In the genomic region with DNA sequence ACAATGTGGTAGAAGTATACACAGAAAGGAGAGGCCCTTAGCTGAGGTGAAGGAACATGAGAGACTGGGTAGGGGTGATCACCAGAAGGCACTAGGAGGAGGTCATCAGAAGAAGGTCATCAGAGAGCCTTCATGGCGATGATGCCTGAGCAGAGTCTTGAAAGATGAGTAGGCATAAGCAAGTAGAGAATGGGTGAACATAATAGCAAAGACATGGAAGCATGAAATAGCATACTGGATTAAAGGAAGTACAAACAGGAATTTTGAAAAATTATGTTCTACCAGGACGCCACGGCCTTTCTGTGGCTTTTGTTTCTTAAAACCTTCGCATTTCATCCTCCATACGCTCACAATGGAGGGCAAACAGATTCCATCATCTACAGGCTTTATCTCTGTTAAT, we compare ENCODE assay signal across 21 cellular contexts. TPM values are rescaled to one million over a fixed set of nuclear protein-coding genes. Genes with fewer than 3 reads are reported as not detected.
A peak's percentile ranks its signal among the peaks of the same experiment; 100 is the strongest.
DNase-seq lines count a peak whose midpoint lies in the region; ATAC-seq, FAIRE-seq and TF ChIP-seq lines count a peak whose summit lies in the region.
"Had no signal": no experiment of that assay in that cellular context is flagged by ENCODE, and none has a peak within 500 bp of the region (broad histone marks: within the 10 kb centered on the region; RNA-seq: fewer than 3 reads in every experiment).

No MANE protein-coding gene starts in this region.

- SMC1A ChIA-PET in GM12878 (lab: Charles Lee; ENCODE audit: uncharacterized antibody, unreplicated experiment): interaction anchor here (0.9 to 7.0 kb wide), 22 partner anchors 9 to 242 kb away, joined by 3 to 65 read pairs (median 6); a partner anchor contains a TSS

- H3K9me3 Mint-ChIP-seq in activated T-cell treated with anti-CD3 and anti-CD28 coated beads, Interleukin-2, amount 50 U/mL, for 4 hours: no peaks in the 10 kb centered on the region
- H3K9me3 Mint-ChIP-seq: HFFc6, neural progenitor cell had no signal

- H3K79me2 ChIP-seq in OCI-LY1 (ENCODE audit: insufficient read depth, low read length): peaks cover 86% of the 10 kb centered on the region
- peaks cover 91% of the 10 kb centered on the region for H3K79me2 ChIP-seq in GM12878 (ENCODE audit: control insufficient read depth, insufficient read depth, low read length)

- RAD21 ChIA-PET in GM12878 (lab: Charles Lee; ENCODE audit: unreplicated experiment): interaction anchor here (0.8 to 8.4 kb wide), 24 partner anchors 10 to 314 kb away, joined by 3 to 64 read pairs (median 5); a partner anchor contains a TSS

- no peak for TF ChIP-seq RAD21 in GM12878 (IDR thresholded peaks at IDR 0.05; ENCODE audit: insufficient read depth, low read depth, low read length)

- POLR2A ChIA-PET in GM12878 (lab: Charles Lee): interaction anchor here (0.7 to 8.9 kb wide), 15 partner anchors 9 to 186 kb away, joined by 3 to 81 read pairs (median 3); a partner anchor contains a TSS

- no peak for TF ChIP-seq POLR2A in GM12878 (IDR thresholded peaks at IDR 0.05; ENCODE audit: low read depth, low read length)

- no peaks in the 10 kb centered on the region for H3K27me3 ChIP-seq in OCI-LY1 (ENCODE audit: insufficient read depth, low read length)
- no peaks in the 10 kb centered on the region for H3K27me3 ChIP-seq in GM12878 (replicated peaks in 1 of 2; ENCODE audit: control insufficient read depth in 2 of 2, insufficient read depth in 2 of 2, low read length in 1 of 2)
- peaks cover 29% of the 10 kb centered on the region for H3K27me3 ChIP-seq in upper lobe of right lung

- H3K4me1 ChIP-seq in OCI-LY1 (ENCODE audit: insufficient read depth, low read length, severe bottlenecking): peaks cover 66% of the 10 kb centered on the region
- peaks cover 10% of the 10 kb centered on the region for H3K4me1 ChIP-seq in GM12878 (ENCODE audit: control insufficient read depth, insufficient read depth, low read length)
- H3K4me1 ChIP-seq in upper lobe of right lung: peaks cover 11% of the 10 kb centered on the region
- H3K4me1 ChIP-seq: neural progenitor cell, uterus had no signal

- peaks cover 52% of the 10 kb centered on the region for H3K4me1 Mint-ChIP-seq in activated T-cell treated with anti-CD3 and anti-CD28 coated beads, Interleukin-2, amount 50 U/mL, for 4 hours (ENCODE audit: low read depth)

- H3K36me3 Mint-ChIP-seq in activated T-cell treated with anti-CD3 and anti-CD28 coated beads, Interleukin-2, amount 50 U/mL, for 4 hours (ENCODE audit: insufficient read depth): peaks cover 5% of the 10 kb centered on the region
- H3K36me3 Mint-ChIP-seq: neural progenitor cell had no signal

- peaks cover 49% of the 10 kb centered on the region for H3K36me3 ChIP-seq in OCI-LY1 (ENCODE audit: insufficient read depth, low read length)
- peaks cover 0 to 8% of the 10 kb centered on the region in 2 experiments; a peak in 2 of 4 replicates for H3K36me3 ChIP-seq in GM12878 (ENCODE audit: control insufficient read depth in 2 of 2, insufficient read depth in 2 of 2, low read length in 1 of 2)
- no peaks in the 10 kb centered on the region for H3K36me3 ChIP-seq in upper lobe of right lung
- H3K36me3 ChIP-seq: gastrocnemius medialis, neural progenitor cell, uterus had no signal

- H3K27ac ChIP-seq in OCI-LY1 (ENCODE audit: low read depth, low read length, poor library complexity, severe bottlenecking) (peak overlapping the region; percentile 99), GM12878 (ENCODE audit: control insufficient read depth, insufficient read depth) (peak overlapping the region; percentile 100), upper lobe of right lung (no peak overlapping the region)
- H3K27ac ChIP-seq: gastrocnemius medialis, neural progenitor cell, uterus had no signal

- H3K4me3 ChIP-seq in OCI-LY1 (ENCODE audit: low read depth, low read length, poor library complexity, severe bottlenecking) (peak overlapping the region; percentile 86), GM12878 (peak overlapping the region; percentile 80), upper lobe of right lung (peak overlapping the region; percentile 11)
- H3K4me3 ChIP-seq: gastrocnemius medialis, lung, neural progenitor cell, uterus had no signal

- peak overlapping the region; percentile 99 for H3K4me2 ChIP-seq in OCI-LY1 (ENCODE audit: low read length)
- H3K4me2 ChIP-seq in GM12878 (ENCODE audit: control insufficient read depth, insufficient read depth): peak overlapping the region; percentile 77
- H3K4me2 ChIP-seq: neural progenitor cell had no signal

- H3K9ac ChIP-seq in OCI-LY1 (ENCODE audit: low read length): peak overlapping the region; percentile 98
- H3K9ac ChIP-seq in GM12878 (ENCODE audit: control insufficient read depth, insufficient read depth, low read length): peak overlapping the region; percentile 96
- H3K9ac ChIP-seq: neural progenitor cell had no signal

- WGBS in GM12878 (ENCODE audit: insufficient coverage, insufficient replicate concordance, low lambda C conversion rate, missing lambda C conversion rate): under 1% methylated on average over 5 of the region's 5 CpGs

- H3K27me3 Mint-ChIP-seq in activated T-cell treated with anti-CD3 and anti-CD28 coated beads, Interleukin-2, amount 50 U/mL, for 4 hours (ENCODE audit: low read depth): no peaks in the 10 kb centered on the region

- H3F3A ChIP-seq in OCI-LY1 (ENCODE audit: insufficient read depth, low read length): peaks cover 13% of the 10 kb centered on the region

- peak overlapping the region; percentile 79 for H3K4me3 Mint-ChIP-seq in activated T-cell treated with anti-CD3 and anti-CD28 coated beads, Interleukin-2, amount 50 U/mL, for 4 hours
- H3K4me3 Mint-ChIP-seq: HFFc6, neural progenitor cell had no signal

- in situ Hi-C loops in GM12878 (cut with MboI): loop anchor here (5.0 kb wide), 1 partner anchor 104 kb away; no protein-coding TSS in a partner anchor

- H2AFZ ChIP-seq in OCI-LY1 (ENCODE audit: low read length): no peak overlapping the region
- no peak overlapping the region for H2AFZ ChIP-seq in GM12878 (ENCODE audit: control insufficient read depth, low read depth, low read length)
- H2AFZ ChIP-seq: neural progenitor cell had no signal

- CTCF ChIA-PET in GM12878 (lab: Yijun Ruan, JAX): interaction anchor here (0.8 to 7.2 kb wide), 19 partner anchors 10 to 239 kb away, joined by 3 to 70 read pairs (median 5); a partner anchor contains a TSS

- no peak for ATAC-seq in activated T-cell treated with anti-CD3 and anti-CD28 coated beads, Interleukin-2, amount 50 U/mL, for 4 hours
- ATAC-seq in GM12878 (peak; percentile 34), upper lobe of right lung (no peak), HG03565 (IDR thresholded peaks at IDR 0.05; ENCODE audit: unreplicated experiment) (no peak), HG03342 (IDR thresholded peaks at IDR 0.05; ENCODE audit: unreplicated experiment) (no peak)
- ATAC-seq: gastrocnemius medialis had no signal

- no peaks in the 10 kb centered on the region for H4K20me1 ChIP-seq in OCI-LY1 (ENCODE audit: insufficient read depth, low read length)
- H4K20me1 ChIP-seq in GM12878 (ENCODE audit: control insufficient read depth, insufficient read depth): no peaks in the 10 kb centered on the region

- intact Hi-C loops in GM12878 (cut with micrococcal nuclease; ENCODE audit: unreplicated experiment): loop anchor here (5.0 kb wide), 2 partner anchors 84 to 239 kb away; no protein-coding TSS in a partner anchor
- intact Hi-C loops in upper lobe of right lung (cut with DNase I): no loop called here

- FAIRE-seq in GM12878 (lab: Jason Lieb, UNC): no peak
- FAIRE-seq: D721Med, endothelial cell of umbilical vein, RCC 7860 had no signal

- DNase-seq in activated T-cell treated with anti-CD3 and anti-CD28 coated beads, Interleukin-2, amount 50 U/mL, for 4 hours: no peak
- no peak for DNase-seq in activated T-cell treated with anti-CD3 and anti-CD28 coated beads, Interleukin-2, amount 50 U/mL, for 1 hour
- DNase-seq in GM12878 (ENCODE audit: low read depth, low spot score) (no peak), upper lobe of right lung (no peak), DMS53 treated with DMSO at 0.1 percent for 48 hours (lab: John Stamatoyannopoulos, UW; ENCODE audit: unreplicated experiment) (no peak)
- DNase-seq: gastrocnemius medialis; HFFc6; NCI-H187 treated with DMSO at 0.1 percent for 48 hours; NCI-H510A; stimulated activated CD4-positive, alpha-beta T cell treated with anti-CD3 and anti-CD28 coated beads, Interleukin-4, amount 100 ng/mL, for 1 hour; uterus had no signal

- no peaks in the 10 kb centered on the region for H3K9me2 ChIP-seq in OCI-LY1 (ENCODE audit: low read depth, low read length)

- BruUV-seq in GM12878 (replicated peaks; lab: Mats Ljungman, UMichigan): no TSS peak

- TF ChIP-seq CTCF in OCI-LY1 (IDR thresholded peaks at IDR 0.05; ENCODE audit: low read length) (no peak), GM12878 (IDR thresholded peaks at IDR 0.05 in 2 of 3, conservative IDR thresholded peaks at IDR 0.05 in 1 of 3; ENCODE audit: control insufficient read depth in 2 of 3, extremely low read depth in 1 of 3, insufficient read depth in 1 of 3, low read depth in 3 of 3, low read length in 3 of 3) (no peak), upper lobe of right lung (IDR thresholded peaks at IDR 0.05) (no peak)

- TF ChIP-seq EP300 in GM12878 (IDR thresholded peaks at IDR 0.05; ENCODE audit: borderline replicate concordance in 1 of 2, control insufficient read depth in 1 of 2, low read depth in 2 of 2, low read length in 2 of 2): no peak

- H3K9me3 ChIP-seq in OCI-LY1 (ENCODE audit: low read length) (no peaks in the 10 kb centered on the region), GM12878 (replicated peaks; ENCODE audit: control insufficient read depth, insufficient read depth, low read length) (no peaks in the 10 kb centered on the region), upper lobe of right lung (no peaks in the 10 kb centered on the region)
- H3K9me3 ChIP-seq: gastrocnemius medialis, uterus had no signal

RNA-seq across cellular contexts. Expression of a gene that starts 2.9 kb away (rescaled TPM):
- 100 to 1,000 TPM in 1 of 3 donors, 10 to 100 TPM in 2; 82.3 to 106 (median 91.6) TPM for total RNA-seq in activated T-cell treated with anti-CD3 and anti-CD28 coated beads, Interleukin-2, amount 50 U/mL, for 4 hours
- total RNA-seq in GM12878 (2013; cell fraction: nucleolus; rRNA removed): 78.7 and 87.0 TPM in 2 replicates
- total RNA-seq in GM12878 (2014; rRNA removed) (61.4 and 63.0 TPM in 2 replicates), GM12878 (2014; rRNA removed; fragmentation: Illumina TruSeq; extraction: Trizol) (64.1 and 66.0 TPM in 2 replicates), GM12878 (2021) (96.4 and 98.2 TPM in 2 replicates), upper lobe of right lung (8.2 TPM)
- 33.1 TPM for polyA plus RNA-seq in GM12878 (2011; ENCODE audit: low read depth)
- polyA plus RNA-seq in GM12878 (2011; rRNA removed) (36.7 and 53.2 TPM in 2 replicates), GM12878 (2014; fragmentation: Illumina TruSeq; extraction: Trizol) (50.8 and 53.0 TPM in 2 replicates), GM12878 (2014; fragmentation: Nextera tagmentation; extraction: Ambion mirVana) (10 to 100 TPM in 1 of 2 experiments, 1 to 10 TPM in 1; 5.5 to 14.0 TPM), GM12878 (2014; rRNA removed) (31.9 and 33.6 TPM in 2 replicates), GM12878 (2016; fragmentation: Nextera tagmentation; extraction: Ambion mirVana) (10 to 100 TPM; 39.3 to 42.3 TPM)
- 51.1 and 53.4 TPM in 2 replicates for polyA plus RNA-seq in GM12878 (2011; cell fraction: cytosol; rRNA removed)
- polyA plus RNA-seq in GM12878 (2011; cell fraction: nucleus; rRNA removed): 26.0 and 32.5 TPM in 2 replicates
- 41.2 and 43.3 TPM in 2 replicates for polyA plus RNA-seq in GM12878 (2012)
- polyA minus RNA-seq in GM12878 (2011; rRNA and poly(A)+ RNA removed): 166 and 185 TPM in 2 replicates
- polyA minus RNA-seq in GM12878 (2011; cell fraction: cytosol; rRNA and poly(A)+ RNA removed): 70.3 and 71.5 TPM in 2 replicates
- polyA minus RNA-seq in GM12878 (2011; cell fraction: nucleus; rRNA and poly(A)+ RNA removed): 20.2 and 40.0 TPM in 2 replicates
- total RNA-seq: cerebellum, endothelial cell of umbilical vein, HFFc6 had no signal
- polyA plus RNA-seq: endothelial cell of umbilical vein had no signal

RNA-seq across cellular contexts. Expression of a gene that starts 6.8 kb away (rescaled TPM):
- total RNA-seq in activated T-cell treated with anti-CD3 and anti-CD28 coated beads, Interleukin-2, amount 50 U/mL, for 4 hours: under 1 TPM in 2 of 3 donors, not detected in 1; 0.16 to 0.28 TPM
- 0.50 and 0.56 TPM in 2 replicates for total RNA-seq in GM12878 (2013; cell fraction: nucleolus; rRNA removed)
- total RNA-seq in GM12878 (2014; rRNA removed) (0.34 and 0.49 TPM in 2 replicates), GM12878 (2014; rRNA removed; fragmentation: Illumina TruSeq; extraction: Trizol) (0.45 and 0.46 TPM in 2 replicates), GM12878 (2021) (0.67 and 0.77 TPM in 2 replicates), upper lobe of right lung (not detected)
- polyA plus RNA-seq in GM12878 (2011; ENCODE audit: low read depth): 0.31 TPM
- polyA plus RNA-seq in GM12878 (2011; rRNA removed) (0.39 and 0.73 TPM in 2 replicates), GM12878 (2014; fragmentation: Illumina TruSeq; extraction: Trizol) (0.66 and 1.0 TPM in 2 replicates), GM12878 (2014; fragmentation: Nextera tagmentation; extraction: Ambion mirVana) (1 to 10 TPM in 1 of 2 experiments, under 1 TPM in 1; 0.62 to 1.0 TPM), GM12878 (2014; rRNA removed) (0.33 and 0.36 TPM in 2 replicates), GM12878 (2016; fragmentation: Nextera tagmentation; extraction: Ambion mirVana) (under 1 TPM; 0.53 to 0.98 TPM)
- polyA plus RNA-seq in GM12878 (2011; cell fraction: cytosol; rRNA removed): 0.12 and 0.15 TPM in 2 replicates
- 0.42 and 0.82 TPM in 2 replicates for polyA plus RNA-seq in GM12878 (2011; cell fraction: nucleus; rRNA removed)
- polyA plus RNA-seq in GM12878 (2012): 0.56 and 0.64 TPM in 2 replicates
- 0.36 and 0.51 TPM in 2 replicates for polyA minus RNA-seq in GM12878 (2011; rRNA and poly(A)+ RNA removed)
- 0.42 TPM in 1 of 2 replicates, not detected in the other for polyA minus RNA-seq in GM12878 (2011; cell fraction: cytosol; rRNA and poly(A)+ RNA removed)
- 0.29 TPM in 1 of 2 replicates, not detected in the other for polyA minus RNA-seq in GM12878 (2011; cell fraction: nucleus; rRNA and poly(A)+ RNA removed)
- total RNA-seq: cerebellum; endothelial cell of umbilical vein; gastrocnemius medialis; HFFc6; lung; T-helper 1 cell treated with Interleukin-12 subunit alpha and Interleukin-12 subunit beta and Interleukin-4 antibody, amounts not matched to agents 30 ng/mL and 1 ng/mL, for 36 hours; uterus had no signal
- polyA plus RNA-seq: endothelial cell of umbilical vein, lung had no signal

RNA-seq across cellular contexts. Expression of a gene that starts 57.2 kb away (rescaled TPM):
- 1 to 10 TPM; 4.1 to 5.1 (median 4.7) TPM for total RNA-seq in activated T-cell treated with anti-CD3 and anti-CD28 coated beads, Interleukin-2, amount 50 U/mL, for 4 hours
- total RNA-seq in GM12878 (2013; cell fraction: nucleolus; rRNA removed): 87.9 and 98.3 TPM in 2 replicates
- total RNA-seq in GM12878 (2014; rRNA removed): 3.2 and 3.6 TPM in 2 replicates
- total RNA-seq in GM12878 (2014; rRNA removed; fragmentation: Illumina TruSeq; extraction: Trizol): 6.0 and 6.7 TPM in 2 replicates
- total RNA-seq in GM12878 (2021): 5.7 and 6.3 TPM in 2 replicates
- polyA plus RNA-seq in GM12878 (2011; ENCODE audit: low read depth): 10.7 TPM
- 13.0 and 13.1 TPM in 2 replicates for polyA plus RNA-seq in GM12878 (2011; rRNA removed)
- 4.3 and 4.9 TPM in 2 replicates for polyA plus RNA-seq in GM12878 (2011; cell fraction: cytosol; rRNA removed)
- polyA plus RNA-seq in GM12878 (2011; cell fraction: nucleus; rRNA removed): 53.1 and 61.3 TPM in 2 replicates
- 13.3 and 16.4 TPM in 2 replicates for polyA plus RNA-seq in GM12878 (2012)
- 7.2 and 11.7 TPM in 2 replicates for polyA plus RNA-seq in GM12878 (2014; fragmentation: Illumina TruSeq; extraction: Trizol)
- polyA plus RNA-seq in GM12878 (2014; fragmentation: Nextera tagmentation; extraction: Ambion mirVana): 1 to 10 TPM in 1 of 2 experiments, under 1 TPM in 1; 0.84 to 2.2 TPM
- polyA plus RNA-seq in GM12878 (2014; rRNA removed): 7.3 and 7.4 TPM in 2 replicates
- 1 to 10 TPM; 1.9 to 2.3 TPM for polyA plus RNA-seq in GM12878 (2016; fragmentation: Nextera tagmentation; extraction: Ambion mirVana)
- polyA minus RNA-seq in GM12878 (2011; rRNA and poly(A)+ RNA removed): 9.1 and 9.3 TPM in 2 replicates
- polyA minus RNA-seq in GM12878 (2011; cell fraction: cytosol; rRNA and poly(A)+ RNA removed): 1.5 and 1.6 TPM in 2 replicates
- polyA minus RNA-seq in GM12878 (2011; cell fraction: nucleus; rRNA and poly(A)+ RNA removed): 9.9 and 12.6 TPM in 2 replicates
- total RNA-seq in upper lobe of right lung: 13.5 TPM

Comparison
In these comparisons a context has a peak if more than half of its experiments do, and no peak if none do; other contexts are left out.
1. H3K4me3 ChIP-seq: peak in every context shown above with its lines; median percentile 86 in OCI-LY1; 80 in GM12878; 11 in upper lobe of right lung.